In the genomic region with DNA sequence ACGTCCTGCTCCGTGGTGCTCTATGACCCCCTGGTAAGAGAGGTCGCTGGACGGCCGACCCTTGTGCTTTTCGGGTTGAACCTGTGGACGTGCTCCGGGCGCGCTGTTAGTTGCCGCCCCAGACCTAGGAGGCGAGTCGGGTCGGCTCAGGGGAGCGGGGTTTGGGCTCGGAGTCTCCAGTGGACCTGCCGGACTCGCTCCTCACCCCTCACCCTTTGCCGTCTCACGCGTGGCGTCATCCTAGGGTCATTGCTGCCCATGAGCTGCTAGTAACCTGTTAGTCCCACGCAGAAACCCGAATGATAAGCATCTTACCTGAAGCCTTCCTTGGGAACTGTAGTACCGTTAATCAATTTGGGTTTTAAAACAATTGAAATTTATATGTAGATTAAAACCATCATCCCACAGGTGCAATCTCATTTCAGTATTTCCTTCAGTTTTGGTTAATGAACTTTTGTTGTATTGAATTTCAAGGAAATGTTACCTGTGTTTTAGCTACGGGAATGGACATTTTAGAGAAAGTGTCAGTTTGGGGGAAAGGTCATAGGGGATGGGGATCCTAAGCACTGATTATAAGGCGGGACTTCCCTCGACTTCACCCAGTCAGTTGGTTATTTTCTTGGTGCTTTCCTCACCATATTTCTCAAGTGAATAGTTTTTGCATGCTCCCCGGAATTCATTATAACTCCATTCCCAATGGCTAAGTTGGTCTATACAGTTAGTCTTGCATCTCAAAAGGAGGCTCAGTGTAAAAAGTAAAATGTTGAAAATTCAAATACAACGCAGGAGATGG, we compare ENCODE assay signal across 8 cellular contexts. TPM values are rescaled to one million over a fixed set of nuclear protein-coding genes. Genes with fewer than 3 reads are reported as not detected.
DNase-seq lines count a peak whose midpoint lies in the region; ATAC-seq lines count a peak whose summit lies in the region.

No MANE protein-coding gene starts in this region.

- POLR2A ChIA-PET in CD4-positive, alpha-beta memory T cell (lab: Charles Lee; ENCODE audit: partially characterized antibody): interaction anchor here (0.5 to 3.4 kb wide), 11 partner anchors 10 to 841 kb away, joined by 3 to 31 read pairs (median 5); partner anchors contain the start of genes INO80C, RMP24, RPRD1A and ZSCAN30

- H3K9me3 Mint-ChIP-seq in CD4-positive, alpha-beta memory T cell: peaks cover 0 to 3% (median 0%) of the 10 kb centered on the region in 8 donors
- H3K9me3 Mint-ChIP-seq in stimulated activated naive CD8-positive, alpha-beta T cell treated with anti-CD3 and anti-CD28 coated beads, Interleukin-15, Interleukin-2, amounts not matched to agents 100 ng/mL and 50 ng/mL, for 24 hours: no peaks in the 10 kb centered on the region

- H3K27me3 ChIP-seq in CD4-positive, alpha-beta memory T cell (ENCODE audit: insufficient read depth, low read length): no peaks in the 10 kb centered on the region
- no peaks in the 10 kb centered on the region for H3K27me3 ChIP-seq in iPS-18a (ENCODE audit: control insufficient read depth, insufficient read depth, low read length)

- peak overlapping the region; percentile 93 for H3K9ac ChIP-seq in iPS-18a (ENCODE audit: low read length)

- H3K36me3 Mint-ChIP-seq in CD4-positive, alpha-beta memory T cell: peaks cover 4 to 35% of the 10 kb centered on the region in 2 donors
- peaks cover 39% of the 10 kb centered on the region for H3K36me3 Mint-ChIP-seq in stimulated activated naive CD8-positive, alpha-beta T cell treated with anti-CD3 and anti-CD28 coated beads, Interleukin-15, Interleukin-2, amounts not matched to agents 100 ng/mL and 50 ng/mL, for 24 hours (ENCODE audit: low read depth)

- WGBS in adipose tissue, 3 donors: 1 to 3% (median 2%) methylated on average over 30 of the region's 30 CpGs

- peak overlapping the region; percentile 92 to 98 (median 98) for H3K4me3 Mint-ChIP-seq in CD4-positive, alpha-beta memory T cell
- H3K4me3 Mint-ChIP-seq in stimulated activated naive CD8-positive, alpha-beta T cell treated with anti-CD3 and anti-CD28 coated beads, Interleukin-15, Interleukin-2, amounts not matched to agents 100 ng/mL and 50 ng/mL, for 24 hours: peak overlapping the region; percentile 95

- H3K27me3 Mint-ChIP-seq in CD4-positive, alpha-beta memory T cell: no peaks in the 10 kb centered on the region
- no peaks in the 10 kb centered on the region for H3K27me3 Mint-ChIP-seq in stimulated activated naive CD8-positive, alpha-beta T cell treated with anti-CD3 and anti-CD28 coated beads, Interleukin-15, Interleukin-2, amounts not matched to agents 100 ng/mL and 50 ng/mL, for 24 hours

- intact Hi-C loops in CD4-positive, alpha-beta memory T cell (cut with micrococcal nuclease): loop anchor here (10.0 kb wide), 1 partner anchor 1155 kb away; no protein-coding TSS in a partner anchor

- peaks cover 47% of the 10 kb centered on the region for H3K4me1 ChIP-seq in CD4-positive, alpha-beta memory T cell (ENCODE audit: insufficient read depth, low read length)
- H3K4me1 ChIP-seq in iPS-18a (ENCODE audit: control insufficient read depth, low read depth, low read length): peaks cover 5% of the 10 kb centered on the region

- H3K9me3 ChIP-seq in CD4-positive, alpha-beta memory T cell (ENCODE audit: control insufficient read depth in 1 of 2, low read length in 2 of 2): no peaks in the 10 kb centered on the region
- H3K9me3 ChIP-seq in iPS-18a (ENCODE audit: control insufficient read depth, low read depth, low read length): no peaks in the 10 kb centered on the region

- H3K4me3 ChIP-seq in CD4-positive, alpha-beta memory T cell (ENCODE audit: low read length in 2 of 2): peak overlapping the region; percentile 78 to 90
- peak overlapping the region; percentile 99 for H3K4me3 ChIP-seq in iPS-18a (ENCODE audit: low read length)

- peak overlapping the region; percentile 97 to 99 (median 98) for H3K27ac Mint-ChIP-seq in CD4-positive, alpha-beta memory T cell
- peak overlapping the region; percentile 91 for H3K27ac Mint-ChIP-seq in stimulated activated naive CD8-positive, alpha-beta T cell treated with anti-CD3 and anti-CD28 coated beads, Interleukin-15, Interleukin-2, amounts not matched to agents 100 ng/mL and 50 ng/mL, for 24 hours

- H3K4me1 Mint-ChIP-seq in CD4-positive, alpha-beta memory T cell: peaks cover 39 to 85% (median 56%) of the 10 kb centered on the region in 4 donors
- H3K4me1 Mint-ChIP-seq in stimulated activated naive CD8-positive, alpha-beta T cell treated with anti-CD3 and anti-CD28 coated beads, Interleukin-15, Interleukin-2, amounts not matched to agents 100 ng/mL and 50 ng/mL, for 24 hours (ENCODE audit: low read depth): peaks cover 67% of the 10 kb centered on the region

- H3K36me3 ChIP-seq in CD4-positive, alpha-beta memory T cell (ENCODE audit: insufficient read depth, low read length): no peaks in the 10 kb centered on the region
- H3K36me3 ChIP-seq in iPS-18a (ENCODE audit: control insufficient read depth, low read depth, low read length): peaks cover 17% of the 10 kb centered on the region

- CTCF ChIA-PET in CD4-positive, alpha-beta memory T cell (lab: Charles Lee; ENCODE audit: partially characterized antibody): interaction anchor here (0.9 to 1.9 kb wide), 3 partner anchors 9 to 112 kb away, joined by 3 to 6 read pairs (median 3); no protein-coding TSS in a partner anchor

- DNase-seq in CD4-positive, alpha-beta memory T cell: peak in 1 of 5 donors; percentile 4
- DNase-seq in SHP77 treated with DMSO at 0.1 percent for 48 hours (lab: John Stamatoyannopoulos, UW): no peak
- no peak for DNase-seq in stimulated activated CD8-positive, alpha-beta memory T cell treated with anti-CD3 and anti-CD28 coated beads, Interleukin-4, amount 100 ng/mL, for 48 hours

- ATAC-seq in GM19438 (IDR thresholded peaks at IDR 0.05; ENCODE audit: low read depth, unreplicated experiment): peak; percentile 19
- peak; percentile 19 for ATAC-seq in HG03442 (IDR thresholded peaks at IDR 0.05; ENCODE audit: unreplicated experiment)

- peak overlapping the region; percentile 100 for H3K27ac ChIP-seq in CD4-positive, alpha-beta memory T cell (ENCODE audit: low read depth, low read length)
- peak overlapping the region; percentile 11 for H3K27ac ChIP-seq in adipose tissue (ENCODE audit: low read depth, low read length)
- peak overlapping the region; percentile 93 for H3K27ac ChIP-seq in iPS-18a (ENCODE audit: low read length)

RNA-seq across cellular contexts. Expression of gene ELP2, which starts 0.5 kb away (rescaled TPM):
- 100 to 1,000 TPM; 139 to 143 TPM for total RNA-seq in CD4-positive, alpha-beta memory T cell
- 10 to 100 TPM; 76.3 to 81.3 TPM for polyA plus RNA-seq in CD4-positive, alpha-beta memory T cell
- polyA plus RNA-seq in adipose tissue: 10 to 100 TPM; 31.8 to 40.0 (median 34.4) TPM

RNA-seq across cellular contexts. Expression of gene SLC39A6, which starts 1.1 kb away (rescaled TPM):
- total RNA-seq in CD4-positive, alpha-beta memory T cell: 10 to 100 TPM; 18.9 to 19.7 TPM
- 10 to 100 TPM; 35.4 to 41.8 TPM for polyA plus RNA-seq in CD4-positive, alpha-beta memory T cell
- polyA plus RNA-seq in adipose tissue: 10 to 100 TPM; 10.9 to 27.1 (median 17.0) TPM

RNA-seq across cellular contexts. Expression of gene MOCOS, which starts 57.1 kb away (rescaled TPM):
- under 1 TPM in 1 of 2 experiments, not detected in 1; 0.12 TPM for total RNA-seq in CD4-positive, alpha-beta memory T cell
- polyA plus RNA-seq in CD4-positive, alpha-beta memory T cell: under 1 TPM in 1 of 2 donors, not detected in 1; 0.06 TPM
- 1 to 10 TPM; 1.1 to 4.7 (median 2.3) TPM for polyA plus RNA-seq in adipose tissue

Comparison
In these comparisons a context has a peak if more than half of its experiments do, and no peak if none do; other contexts are left out.
1. H3K27ac ChIP-seq: peak in every context shown above with its lines; median percentile 100 in CD4-positive, alpha-beta memory T cell; 93 in iPS-18a; 11 in adipose tissue.